Comparison of ENCODE assay signal across 8 cellular contexts in genomic region chr14:24160850-24161804, GRCh38.
DNase-seq lines count a peak whose midpoint lies in the region; ATAC-seq and TF ChIP-seq lines count a peak whose summit lies in the region.

TSS of gene IRF9 (plus strand) at chr14:24161265. CDS start at chr14:24162145, 880 bp downstream.

- peak; percentile 91 for ATAC-seq in GM18511 (IDR thresholded peaks at IDR 0.05; ENCODE audit: unreplicated experiment)
- ATAC-seq in HG03039 (IDR thresholded peaks at IDR 0.05; ENCODE audit: unreplicated experiment) = peak; percentile 68

- DNase-seq in 8988T = peak; percentile 76
- DNase-seq in NCI-H2081 (lab: John Stamatoyannopoulos, UW) = peak; percentile 88 to 90
- peak; percentile 92 for DNase-seq in T1000 (lab: John Stamatoyannopoulos, UW)
- DNase-seq in astrocyte of the hippocampus (ENCODE audit: low read depth, low spot score) = peak; percentile 98
- DNase-seq in hippocampal formation (lab: John Stamatoyannopoulos, UW) = peak; percentile 93 to 94
- DNase-seq in retinal pigment epithelial cell (ENCODE audit: low read depth) = peak; percentile 72

- TF ChIP-seq CTCF in retinal pigment epithelial cell (conservative IDR thresholded peaks at IDR 0.05; ENCODE audit: low read depth, low read length) = peak; percentile 85

- H3K4me3 ChIP-seq in retinal pigment epithelial cell (ENCODE audit: low read length) = peak within 1 kb of the TSS; percentile 88

Comparison
In these comparisons a context has a peak if more than half of its experiments do, and no peak if none do; other contexts are left out.
1. Peak in every context shown above with its lines: DNase-seq, ATAC-seq and H3K4me3 ChIP-seq.